In the genomic region with DNA sequence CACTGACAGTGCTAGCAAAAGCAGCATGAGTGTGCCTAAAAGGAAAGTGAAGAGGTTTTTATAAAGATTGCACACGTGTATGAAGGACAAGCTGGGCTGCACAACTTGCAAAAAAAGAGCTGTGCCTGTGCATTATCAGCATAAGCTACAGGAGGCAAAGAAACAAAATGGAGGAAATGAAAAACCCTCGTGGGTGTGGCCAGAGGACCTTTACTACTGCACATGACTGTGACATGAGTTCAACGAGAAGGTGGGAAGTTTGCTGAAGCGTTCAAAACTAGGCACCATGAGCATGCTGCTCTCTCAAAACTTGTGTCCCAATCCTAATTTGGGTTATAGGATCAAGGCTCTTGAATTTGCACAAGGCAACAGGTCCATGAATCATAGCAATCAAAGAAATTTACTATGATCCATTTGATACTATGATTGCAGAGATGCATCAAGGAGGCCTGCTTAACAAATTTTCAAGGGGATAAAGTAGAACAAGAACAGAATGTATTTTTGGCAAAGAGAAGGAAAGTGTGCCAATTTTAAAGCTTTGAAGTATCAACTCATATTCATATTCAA, we compare ENCODE assay signal across 23 cellular contexts. TPM values are rescaled to one million over a fixed set of nuclear protein-coding genes. Genes with fewer than 3 reads are reported as not detected.
DNase-seq lines count a peak whose midpoint lies in the region; ATAC-seq, FAIRE-seq and TF ChIP-seq lines count a peak whose summit lies in the region.
"Had no signal": no experiment of that assay in that cellular context is flagged by ENCODE, and none has a peak within 500 bp of the region (broad histone marks: within the 10 kb centered on the region; RNA-seq: fewer than 3 reads in every experiment).

No MANE protein-coding gene starts in this region.

- no peak overlapping the region for H4K8ac ChIP-seq in neuronal stem cell (ENCODE audit: low read depth, low read length)

- H3K4me1 Mint-ChIP-seq in CD8-positive, alpha-beta T cell (ENCODE audit: low read depth): peaks cover 18% of the 10 kb centered on the region

- H2AFZ ChIP-seq in neuronal stem cell (ENCODE audit: low read length): no peak overlapping the region

- no peak overlapping the region for H2BK5ac ChIP-seq in neuronal stem cell (ENCODE audit: low read length)

- H3K36me3 Mint-ChIP-seq in CD8-positive, alpha-beta T cell: peaks cover 63% of the 10 kb centered on the region

- intact Hi-C loops in CD8-positive, alpha-beta T cell (cut with DNase I, micrococcal nuclease): no loop called here

- H3K27me3 Mint-ChIP-seq in CD8-positive, alpha-beta T cell (ENCODE audit: low read depth): no peaks in the 10 kb centered on the region
- H3K27me3 Mint-ChIP-seq: brain, IgD-negative memory B cell had no signal

- FAIRE-seq in GM19239 (lab: Jason Lieb, UNC): peak; percentile 91
- FAIRE-seq: G401.6, H54 had no signal

- H3K27me3 ChIP-seq in CD8-positive, alpha-beta T cell (ENCODE audit: insufficient read depth, low read length): no peaks in the 10 kb centered on the region
- no peaks in the 10 kb centered on the region for H3K27me3 ChIP-seq in ectodermal cell (ENCODE audit: control insufficient read depth, insufficient read depth, low read length, poor library complexity, severe bottlenecking)
- no peaks in the 10 kb centered on the region for H3K27me3 ChIP-seq in neuronal stem cell (ENCODE audit: control insufficient read depth in 3 of 3, insufficient read depth in 3 of 3, low read depth in 1 of 3, low read length in 3 of 3)
- H3K27me3 ChIP-seq: tibial nerve had no signal

- DNase-seq in CD8-positive, alpha-beta T cell: no peak
- DNase-seq in GM19239 (ENCODE audit: insufficient read length, low spot score): no peak
- DNase-seq in neuronal stem cell (ENCODE audit: low spot score): no peak
- DNase-seq in T1000 (lab: John Stamatoyannopoulos, UW): no peak
- DNase-seq in central memory CD4-positive, alpha-beta T cell: no peak
- DNase-seq: activated CD4-positive, alpha-beta T cell treated with anti-CD3 and anti-CD28 coated beads, Interleukin-2, amount 50 U/mL, for 4 hours; activated gamma-delta T cell treated with Interleukin-2 at 50 U/mL for 16 hours; head of caudate nucleus; mammary epithelial cell; NCI-H1105 treated with DMSO at 0.1 percent for 48 hours; NCI-H2081 treated with DMSO at 0.1 percent for 48 hours; NCI-H345; NCI-H748 treated with DMSO at 0.1 percent for 48 hours; stimulated activated CD4-positive, alpha-beta T cell treated with anti-CD3 and anti-CD28 coated beads, Interleukin-2, amount 100 ng/mL, for 48 hours; stimulated activated naive CD4-positive, alpha-beta T cell treated with Interleukin-2 at 50 U/mL for 16 hours had no signal

- no peak overlapping the region for H2BK12ac ChIP-seq in neuronal stem cell (ENCODE audit: low read length)

- no peak overlapping the region for H3K9ac ChIP-seq in neuronal stem cell (ENCODE audit: low read depth, low read length, poor library complexity)

- no peak for TF ChIP-seq CTCF in CD8-positive, alpha-beta T cell (IDR thresholded peaks at IDR 0.05)

- H3K4ac ChIP-seq in neuronal stem cell (ENCODE audit: low read length): no peak overlapping the region

- no peaks in the 10 kb centered on the region for H3K79me1 ChIP-seq in neuronal stem cell (ENCODE audit: low read depth, low read length)

- WGBS in ectodermal cell, 2 experiments: 79 to 81% methylated on average over 4 of the region's 4 CpGs
- WGBS in neuronal stem cell (ENCODE audit: extremely low coverage in 2 of 2, insufficient read length in 2 of 2, insufficient replicate concordance in 1 of 2), 2 donors: no CpG with 5 or more reads among the region's 4 CpGs

- CTCF ChIA-PET in CD8-positive, alpha-beta T cell (lab: Charles Lee): interaction anchor here (0.7 to 1.5 kb wide), 2 partner anchors 34 to 56 kb away, joined by 3 to 4 read pairs; no protein-coding TSS in a partner anchor

- no peak overlapping the region for H2BK15ac ChIP-seq in neuronal stem cell (ENCODE audit: low read length)

- H3K23ac ChIP-seq in neuronal stem cell (ENCODE audit: low read depth, low read length, poor library complexity): no peak overlapping the region

- H3K4me2 ChIP-seq in neuronal stem cell (ENCODE audit: insufficient read depth, low read length, poor library complexity, severe bottlenecking): no peak overlapping the region

- ATAC-seq in CD8-positive, alpha-beta T cell: no peak
- no peak for ATAC-seq in GM19324 (IDR thresholded peaks at IDR 0.05; ENCODE audit: low FRiP score, unreplicated experiment)

- H2AK5ac ChIP-seq in neuronal stem cell (ENCODE audit: low read depth, low read length): no peak overlapping the region

- H2BK120ac ChIP-seq in neuronal stem cell (ENCODE audit: low read depth, low read length): no peak overlapping the region

- H3K36me3 ChIP-seq in CD8-positive, alpha-beta T cell (ENCODE audit: insufficient read depth, low read length): peaks cover 6% of the 10 kb centered on the region
- H3K36me3 ChIP-seq in ectodermal cell (ENCODE audit: control insufficient read depth, insufficient read depth, low read length) (no peaks in the 10 kb centered on the region), neuronal stem cell (replicated peaks in 1 of 2; ENCODE audit: control insufficient read depth in 2 of 2, insufficient read depth in 2 of 2, low read length in 2 of 2) (peaks cover 2 to 61% of the 10 kb centered on the region in 2 donors)

- no peak overlapping the region for H4K91ac ChIP-seq in neuronal stem cell (ENCODE audit: low read depth, low read length, poor library complexity)

- no peak overlapping the region for H3K14ac ChIP-seq in neuronal stem cell (ENCODE audit: low read length)

- peak overlapping the region; percentile 27 for H3K27ac Mint-ChIP-seq in CD8-positive, alpha-beta T cell
- H3K27ac Mint-ChIP-seq: brain; IgD-negative memory B cell; T-helper 2 cell treated with Interferon-gamma antibody and Interleukin-4, amounts not matched to agents 5 μg/mL and 100 μg/mL, for 36 hours had no signal

- no peaks in the 10 kb centered on the region for H3K9me3 ChIP-seq in CD8-positive, alpha-beta T cell (ENCODE audit: low read length)
- H3K9me3 ChIP-seq in ectodermal cell (ENCODE audit: control insufficient read depth, low read length) (no peaks in the 10 kb centered on the region), neuronal stem cell (replicated peaks in 1 of 2; ENCODE audit: control insufficient read depth in 2 of 2, insufficient read depth in 1 of 2, low read depth in 1 of 2, low read length in 2 of 2) (no peaks in the 10 kb centered on the region)
- H3K9me3 ChIP-seq: tibial nerve had no signal

- H3K27ac ChIP-seq in CD8-positive, alpha-beta T cell (ENCODE audit: low read depth, low read length): no peak overlapping the region
- peak overlapping the region; percentile 55 for H3K27ac ChIP-seq in ectodermal cell (ENCODE audit: insufficient read depth, low read depth, low read length, poor library complexity, severe bottlenecking)
- H3K27ac ChIP-seq in neuronal stem cell (replicated peaks; ENCODE audit: low read length): peak overlapping the region; percentile 61
- H3K27ac ChIP-seq: tibial nerve had no signal

- no peak overlapping the region for H3K18ac ChIP-seq in neuronal stem cell (ENCODE audit: low read length)

- no peaks in the 10 kb centered on the region for H3K9me3 Mint-ChIP-seq in CD8-positive, alpha-beta T cell
- H3K9me3 Mint-ChIP-seq: brain; IgD-negative memory B cell; T-helper 2 cell treated with Interferon-gamma antibody and Interleukin-4, amounts not matched to agents 5 μg/mL and 100 μg/mL, for 36 hours had no signal

- H3K4me3 Mint-ChIP-seq in CD8-positive, alpha-beta T cell: no peak overlapping the region
- H3K4me3 Mint-ChIP-seq: brain; T-helper 2 cell treated with Interferon-gamma antibody and Interleukin-4, amounts not matched to agents 5 μg/mL and 100 μg/mL, for 36 hours had no signal

- H3K4me1 ChIP-seq in CD8-positive, alpha-beta T cell (ENCODE audit: insufficient read depth, low read length): no peaks in the 10 kb centered on the region
- H3K4me1 ChIP-seq in ectodermal cell (ENCODE audit: control insufficient read depth, insufficient read depth, low read length): peaks cover 9% of the 10 kb centered on the region
- peaks cover 0 to 8% of the 10 kb centered on the region in 2 donors for H3K4me1 ChIP-seq in neuronal stem cell (ENCODE audit: control insufficient read depth in 2 of 2, insufficient read depth in 1 of 2, low read depth in 1 of 2, low read length in 2 of 2)
- H3K4me1 ChIP-seq: tibial nerve had no signal

- POLR2A ChIA-PET in CD8-positive, alpha-beta T cell (lab: Charles Lee): no interaction called here

- no peak overlapping the region for H3K4me3 ChIP-seq in CD8-positive, alpha-beta T cell (ENCODE audit: low read depth, low read length)
- H3K4me3 ChIP-seq in ectodermal cell (ENCODE audit: insufficient read depth, low read depth, low read length): no peak overlapping the region
- no peak overlapping the region for H3K4me3 ChIP-seq in neuronal stem cell (ENCODE audit: low read length in 2 of 2)
- H3K4me3 ChIP-seq: tibial nerve had no signal

RNA-seq across cellular contexts. Expression of gene CXorf38, which starts 38.1 kb away (rescaled TPM):
- total RNA-seq in CD8-positive, alpha-beta T cell: 10 to 100 TPM; 10.6 to 11.0 TPM
- 9.5 TPM for polyA plus RNA-seq in ectodermal cell (2013, experiment 1 of 4)
- polyA plus RNA-seq in ectodermal cell (2013, experiment 2 of 4): 10.2 TPM
- 10.2 TPM for polyA plus RNA-seq in ectodermal cell (2013, experiment 3 of 4)
- 12.0 TPM for polyA plus RNA-seq in ectodermal cell (2013, experiment 4 of 4)
- polyA plus RNA-seq in neuronal stem cell (2013, experiment 1 of 2): 8.0 TPM
- polyA plus RNA-seq in neuronal stem cell (2013, experiment 2 of 2): 8.3 TPM

RNA-seq across cellular contexts. Expression of gene MED14, which starts 49.9 kb away (rescaled TPM):
- total RNA-seq in CD8-positive, alpha-beta T cell: 10 to 100 TPM; 69.7 to 70.2 TPM
- polyA plus RNA-seq in ectodermal cell (2013, experiment 1 of 4): 45.4 TPM
- 50.4 TPM for polyA plus RNA-seq in ectodermal cell (2013, experiment 2 of 4)
- polyA plus RNA-seq in ectodermal cell (2013, experiment 3 of 4): 25.6 TPM
- polyA plus RNA-seq in ectodermal cell (2013, experiment 4 of 4): 33.9 TPM
- polyA plus RNA-seq in neuronal stem cell (2013, experiment 1 of 2): 42.0 TPM
- polyA plus RNA-seq in neuronal stem cell (2013, experiment 2 of 2): 43.0 TPM
